12 cellular contexts compared by ENCODE assay signal in genomic region chr14:89252887-89253532, GRCh38.
DNase-seq lines count a peak whose midpoint lies in the region; ATAC-seq, FAIRE-seq and TF ChIP-seq lines count a peak whose summit lies in the region.
"Had no signal": no experiment of that assay in that cellular context is flagged by ENCODE, and none has a peak within 500 bp of the region (broad histone marks: within the 10 kb centered on the region; RNA-seq: fewer than 3 reads in every experiment).

No MANE protein-coding gene starts in this region.

- no TSS peak for BruUV-seq in IMR-90 (replicated peaks; lab: Mats Ljungman, UMichigan)

- H3K56ac ChIP-seq in IMR-90 (ENCODE audit: extremely low read depth, insufficient read depth, low read length): no peak overlapping the region

- H4K91ac ChIP-seq in IMR-90 (ENCODE audit: insufficient read depth, low read depth, low read length): no peak overlapping the region

- H2BK15ac ChIP-seq in IMR-90 (ENCODE audit: low read depth, low read length): no peak overlapping the region

- peaks cover 36% of the 10 kb centered on the region for H4K20me1 ChIP-seq in IMR-90 (ENCODE audit: insufficient read depth, low read length)

- no peak overlapping the region for H3K27ac ChIP-seq in IMR-90 (ENCODE audit: insufficient read depth, low read length)
- H3K27ac ChIP-seq in esophagus squamous epithelium: no peak overlapping the region

- in situ Hi-C loops in ACHN (cut with HindIII; ENCODE audit: low pct_ligation_motif_present, low pct_unique_long_range_greater_than_20kb, low sequenced_read_pairs): no loop called here
- in situ Hi-C loops in IMR-90 (cut with MboI; ENCODE audit: low sequenced_read_pairs): no loop called here
- in situ Hi-C loops in astrocyte of the cerebellum (cut with HindIII; ENCODE audit: low sequenced_read_pairs): no loop called here

- H3K9me1 ChIP-seq in IMR-90 (ENCODE audit: insufficient read depth, low read length): peaks cover 19% of the 10 kb centered on the region; the same call in 1 of the 2 replicates

- CTCF ChIA-PET in IMR-90 (lab: Yijun Ruan, JAX): no interaction called here

- H3K27me3 ChIP-seq in IMR-90 (ENCODE audit: control insufficient read depth, insufficient read depth, low read length) (no peaks in the 10 kb centered on the region), esophagus squamous epithelium (no peaks in the 10 kb centered on the region)

- no peak for TF ChIP-seq POLR2A in IMR-90 (IDR thresholded peaks at IDR 0.05; ENCODE audit: low read depth, low read length)
- TF ChIP-seq POLR2A in esophagus squamous epithelium (IDR thresholded peaks at IDR 0.05): no peak

- H3K36me3 ChIP-seq in IMR-90 (ENCODE audit: control insufficient read depth, insufficient read depth, low read length) (peaks cover 5% of the 10 kb centered on the region; the same call in 1 of the 2 replicates), esophagus squamous epithelium (peaks cover 0 to 31% (median 0%) of the 10 kb centered on the region in 3 donors)

- no peak overlapping the region for H3K14ac ChIP-seq in IMR-90 (replicated peaks; ENCODE audit: low read depth, low read length)

- no peak for FAIRE-seq in urothelium cell line (lab: Jason Lieb, UNC)

- no peak overlapping the region for H2AK9ac ChIP-seq in IMR-90 (replicated peaks; ENCODE audit: low read depth, low read length, poor library complexity)

- no peak overlapping the region for H4K8ac ChIP-seq in IMR-90 (ENCODE audit: low read depth in 2 of 2, low read length in 2 of 2)

- no peak overlapping the region for H3K9ac ChIP-seq in IMR-90 (ENCODE audit: low read depth, low read length)

- no peak for ATAC-seq in IMR-90 (ENCODE audit: low read depth)
- no peak for ATAC-seq in HG02973 (IDR thresholded peaks at IDR 0.05; ENCODE audit: unreplicated experiment)
- ATAC-seq: naive thymus-derived CD4-positive, alpha-beta T cell had no signal

- 83% methylated on average over 7 of the region's 15 CpGs; no CpG with 5 or more reads in 1 of the 2 experiments for WGBS in IMR-90 (ENCODE audit: extremely low coverage in 2 of 2, insufficient read length in 1 of 2), 2 experiments
- 58 to 61% methylated on average over 10 to 14 of the region's 15 CpGs for WGBS in esophagus squamous epithelium, 2 donors

- H2BK5ac ChIP-seq in IMR-90 (ENCODE audit: low read depth, low read length, poor library complexity, severe bottlenecking): no peak overlapping the region

- POLR2A ChIA-PET in IMR-90 (lab: Charles Lee; ENCODE audit: unreplicated experiment): no interaction called here

- H3K4me1 ChIP-seq in IMR-90 (ENCODE audit: control insufficient read depth, insufficient read depth, low read length) (peaks cover 6% of the 10 kb centered on the region; the same call in 1 of the 2 replicates), esophagus squamous epithelium (peaks cover 0 to 50% (median 14%) of the 10 kb centered on the region in 3 donors)

- H3K4ac ChIP-seq in IMR-90 (ENCODE audit: low read depth, low read length): no peak overlapping the region

- dilution Hi-C loops in IMR-90 (cut with HindIII; ENCODE audit: low sequenced_read_pairs, unreplicated experiment): no loop called here

- intact Hi-C loops in IMR-90 (cut with micrococcal nuclease) (no loop called here), esophagus squamous epithelium (cut with DNase I) (no loop called here)

- DNase-seq in ACHN (peak; percentile 1), IMR-90 (peak; percentile 11), astrocyte of the cerebellum (ENCODE audit: low read depth) (no peak), left kidney (ENCODE audit: low read depth, low spot score) (peak; percentile 76), hepatic stellate cell (ENCODE audit: low spot score) (no peak), urothelium cell line (ENCODE audit: low spot score) (no peak), esophagus squamous epithelium (lab: John Stamatoyannopoulos, UW) (no peak)
- DNase-seq: activated CD4-positive, alpha-beta T cell treated with anti-CD3 and anti-CD28 coated beads, Interleukin-2, amount 50 U/mL, for 1 hour; activated naive CD4-positive, alpha-beta T cell; effector CD4-positive, alpha-beta T cell; naive thymus-derived CD4-positive, alpha-beta T cell had no signal

- H3K79me1 ChIP-seq in IMR-90 (ENCODE audit: low read depth in 1 of 2, low read length in 2 of 2): peaks cover 52 to 84% of the 10 kb centered on the region in 2 experiments

- no peak overlapping the region for H3K4me2 ChIP-seq in IMR-90 (ENCODE audit: low read depth, low read length)

- H3K4me3 ChIP-seq in IMR-90 (ENCODE audit: insufficient read depth, low read depth, low read length) (no peak overlapping the region), astrocyte of the cerebellum (ENCODE audit: low read depth, low read length) (no peak overlapping the region), esophagus squamous epithelium (no peak overlapping the region)

- H2AFZ ChIP-seq in IMR-90 (replicated peaks; ENCODE audit: low read length, poor library complexity): no peak overlapping the region

- H2BK20ac ChIP-seq in IMR-90 (ENCODE audit: low read depth, low read length): no peak overlapping the region

- no peak overlapping the region for H2AK5ac ChIP-seq in IMR-90 (ENCODE audit: low read depth, low read length)

- H3K9me3 ChIP-seq in IMR-90 (ENCODE audit: control insufficient read depth, insufficient read depth, low read length): no peaks in the 10 kb centered on the region
- no peaks in the 10 kb centered on the region for H3K9me3 ChIP-seq in esophagus squamous epithelium

- no peak overlapping the region for H4K5ac ChIP-seq in IMR-90 (ENCODE audit: low read depth, low read length)

- H3K23ac ChIP-seq in IMR-90 (ENCODE audit: low read depth, low read length): no peak overlapping the region

- TF ChIP-seq CTCF in IMR-90 (conservative IDR thresholded peaks at IDR 0.05; ENCODE audit: low read depth, low read length): no peak
- TF ChIP-seq CTCF in astrocyte of the cerebellum (IDR thresholded peaks at IDR 0.05; ENCODE audit: low read depth, low read length, missing control alignments): peak; percentile 15
- peak in 2 of 6 experiments; percentile 12 to 25 for TF ChIP-seq CTCF in esophagus squamous epithelium (IDR thresholded peaks at IDR 0.05)

- H3K18ac ChIP-seq in IMR-90 (ENCODE audit: low read depth, low read length): no peak overlapping the region

- TF ChIP-seq RAD21 in IMR-90 (IDR thresholded peaks at IDR 0.05; ENCODE audit: low read length): no peak

- H2BK120ac ChIP-seq in IMR-90 (ENCODE audit: low read depth, low read length): no peak overlapping the region

TF ChIP-seq in IMR-90, 13 proteins besides CTCF, POLR2A, EP300 and RAD21:
- TF ChIP-seq CEBPB (IDR thresholded peaks at IDR 0.05; ENCODE audit: low read depth, low read length) (no peak), MAFK (IDR thresholded peaks at IDR 0.05; ENCODE audit: low read depth, low read length) (no peak), RFX5 (IDR thresholded peaks at IDR 0.05; ENCODE audit: low read depth, low read length) (no peak), MXI1 (IDR thresholded peaks at IDR 0.05; ENCODE audit: borderline replicate concordance, low read depth, low read length) (no peak), FOS (IDR thresholded peaks at IDR 0.05; ENCODE audit: low read depth, low read length) (no peak), NFE2L2 (IDR thresholded peaks at IDR 0.05; ENCODE audit: low read depth, low read length) (no peak), ELK1 (IDR thresholded peaks at IDR 0.05; ENCODE audit: borderline replicate concordance, low read depth, low read length) (no peak), USF2 (IDR thresholded peaks at IDR 0.05; ENCODE audit: low read depth, low read length) (no peak), SMC3 (IDR thresholded peaks at IDR 0.05; ENCODE audit: low read depth, low read length) (no peak), BHLHE40 (IDR thresholded peaks at IDR 0.05; ENCODE audit: low read depth, low read length) (no peak), CHD1 (IDR thresholded peaks at IDR 0.05; ENCODE audit: low read depth, low read length) (no peak), RCOR1 (IDR thresholded peaks at IDR 0.05; ENCODE audit: insufficient replicate concordance, low read length) (no peak), MAZ (IDR thresholded peaks at IDR 0.05; ENCODE audit: borderline replicate concordance, low read depth, low read length) (no peak)

Comparison
In these comparisons a context has a peak if more than half of its experiments do, and no peak if none do; other contexts are left out.
1. DNase-seq: peak in ACHN (single experiment), IMR-90 (single experiment) and left kidney (single experiment); none in astrocyte of the cerebellum (single experiment), hepatic stellate cell (single experiment), urothelium cell line (single experiment) and esophagus squamous epithelium (single experiment).